Comparison of ENCODE assay signal across 9 cellular contexts in the genomic region with DNA sequence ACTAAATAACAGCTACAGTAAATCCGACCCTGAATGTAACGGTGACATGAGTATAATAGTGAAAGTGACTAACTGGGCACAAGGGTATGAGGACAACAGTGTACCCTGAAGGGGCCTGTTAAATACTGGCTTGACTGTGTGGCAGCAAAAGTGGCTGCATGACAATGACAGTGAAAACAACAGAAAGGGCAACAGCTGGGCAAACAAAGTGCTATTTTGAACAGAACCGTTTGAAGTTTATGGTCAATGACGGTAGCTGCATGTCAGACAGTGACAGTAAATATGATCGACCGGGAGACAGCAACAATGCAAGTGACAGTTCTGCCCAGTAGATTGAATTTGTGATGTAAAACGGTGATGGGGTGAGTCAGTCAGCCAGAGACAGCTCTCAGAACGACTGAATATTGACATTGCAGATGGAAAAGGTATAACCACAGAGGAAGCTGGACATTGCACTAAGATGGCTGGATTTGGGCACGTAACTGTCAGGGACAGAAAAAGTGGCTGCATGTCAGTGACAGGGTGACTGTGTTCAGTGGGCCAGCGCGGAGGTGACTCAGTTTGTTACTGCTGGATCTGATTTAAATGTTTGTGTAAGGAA. TPM values are rescaled to one million over a fixed set of nuclear protein-coding genes. Genes with fewer than 3 reads are reported as not detected.
DNase-seq lines count a peak whose midpoint lies in the region; ATAC-seq and TF ChIP-seq lines count a peak whose summit lies in the region.
"Had no signal": no experiment of that assay in that cellular context is flagged by ENCODE, and none has a peak within 500 bp of the region (broad histone marks: within the 10 kb centered on the region; RNA-seq: fewer than 3 reads in every experiment).

No MANE protein-coding gene starts in this region.

- H3K27ac Mint-ChIP-seq in activated naive CD8-positive, alpha-beta T cell: peak overlapping the region; percentile 69
- peak overlapping the region; percentile 79 to 94 for H3K27ac Mint-ChIP-seq in natural killer cell treated with Interleukin-12 subunit alpha and Interleukin-12 subunit beta and Interleukin-15 and Interleukin-18, amount 100 ng/mL, for 72 hours

- peaks cover 5% of the 10 kb centered on the region for H3K36me3 Mint-ChIP-seq in activated naive CD8-positive, alpha-beta T cell
- H3K36me3 Mint-ChIP-seq in natural killer cell treated with Interleukin-12 subunit alpha and Interleukin-12 subunit beta and Interleukin-15 and Interleukin-18, amount 100 ng/mL, for 72 hours: no peaks in the 10 kb centered on the region

- H3K4me3 Mint-ChIP-seq in activated naive CD8-positive, alpha-beta T cell: peak overlapping the region; percentile 96
- peak overlapping the region; percentile 97 for H3K4me3 Mint-ChIP-seq in natural killer cell treated with Interleukin-12 subunit alpha and Interleukin-12 subunit beta and Interleukin-15 and Interleukin-18, amount 100 ng/mL, for 72 hours

- peaks cover 35% of the 10 kb centered on the region for H3K4me1 Mint-ChIP-seq in activated naive CD8-positive, alpha-beta T cell (ENCODE audit: low read depth)
- peaks cover 21 to 27% of the 10 kb centered on the region in 2 donors for H3K4me1 Mint-ChIP-seq in natural killer cell treated with Interleukin-12 subunit alpha and Interleukin-12 subunit beta and Interleukin-15 and Interleukin-18, amount 100 ng/mL, for 72 hours (ENCODE audit: low read depth in 2 of 2)

- H3K27ac ChIP-seq in thyroid gland: no peak overlapping the region

- H3K9me3 Mint-ChIP-seq in activated naive CD8-positive, alpha-beta T cell (ENCODE audit: low read depth): no peaks in the 10 kb centered on the region
- H3K9me3 Mint-ChIP-seq in natural killer cell treated with Interleukin-12 subunit alpha and Interleukin-12 subunit beta and Interleukin-15 and Interleukin-18, amount 100 ng/mL, for 72 hours: no peaks in the 10 kb centered on the region

- H3K4me3 ChIP-seq in thyroid gland (replicated peaks in 1 of 3): no peak overlapping the region

- intact Hi-C loops in thyroid gland (cut with DNase I): no loop called here

- no peaks in the 10 kb centered on the region for H3K9me3 ChIP-seq in thyroid gland
- H3K9me3 ChIP-seq: spleen had no signal

- peaks cover 5 to 17% of the 10 kb centered on the region in 2 donors for H3K4me1 ChIP-seq in thyroid gland

- no peak for TF ChIP-seq CTCF in thyroid gland (IDR thresholded peaks at IDR 0.05)

- H3K27me3 ChIP-seq in thyroid gland: no peaks in the 10 kb centered on the region

- WGBS in thyroid gland, 2 donors: 82 to 83% methylated on average over 11 of the region's 11 CpGs

- ATAC-seq in natural killer cell treated with Interleukin-12 subunit alpha and Interleukin-12 subunit beta and Interleukin-15 and Interleukin-18, amount 100 ng/mL, for 72 hours: no peak
- ATAC-seq in HG02588 (IDR thresholded peaks at IDR 0.05; ENCODE audit: unreplicated experiment): no peak

- DNase-seq in DMS153 treated with DMSO at 0.1 percent for 48 hours (lab: John Stamatoyannopoulos, UW; ENCODE audit: unreplicated experiment) (peak; percentile 72), NCI-H146 (lab: John Stamatoyannopoulos, UW) (peak; percentile 84), thyroid gland (no peak), NCI-H1436 treated with DMSO at 0.1 percent for 48 hours (lab: John Stamatoyannopoulos, UW) (no peak), NCI-H82 (lab: John Stamatoyannopoulos, UW) (no peak)
- no peak for DNase-seq in natural killer cell treated with Interleukin-12 subunit alpha and Interleukin-12 subunit beta and Interleukin-15 and Interleukin-18, amount 100 ng/mL, for 72 hours (ENCODE audit: low spot score)

- TF ChIP-seq POLR2A in thyroid gland (IDR thresholded peaks at IDR 0.05): no peak

- no peaks in the 10 kb centered on the region for H3K27me3 Mint-ChIP-seq in activated naive CD8-positive, alpha-beta T cell
- H3K27me3 Mint-ChIP-seq in natural killer cell treated with Interleukin-12 subunit alpha and Interleukin-12 subunit beta and Interleukin-15 and Interleukin-18, amount 100 ng/mL, for 72 hours: peaks cover 0 to 8% of the 10 kb centered on the region in 2 donors

- H3K36me3 ChIP-seq in thyroid gland: no peaks in the 10 kb centered on the region
- H3K36me3 ChIP-seq: spleen had no signal

RNA-seq across cellular contexts. Expression of a gene that starts 1.1 kb away (rescaled TPM):
- 10 to 100 TPM; 26.3 to 33.9 TPM for total RNA-seq in natural killer cell treated with Interleukin-12 subunit alpha and Interleukin-12 subunit beta and Interleukin-15 and Interleukin-18, amount 100 ng/mL, for 72 hours
- 10 to 100 TPM; 18.7 to 30.1 (median 23.8) TPM for total RNA-seq in thyroid gland

Comparison
In these comparisons a context has a peak if more than half of its experiments do, and no peak if none do; other contexts are left out.
1. DNase-seq: peak in DMS153 treated with DMSO at 0.1 percent for 48 hours (single experiment) and NCI-H146 (single experiment); none in natural killer cell treated with Interleukin-12 subunit alpha and Interleukin-12 subunit beta and Interleukin-15 and Interleukin-18, amount 100 ng/mL, for 72 hours (single experiment), thyroid gland (0 of 2), NCI-H1436 treated with DMSO at 0.1 percent for 48 hours (single experiment) and NCI-H82 (single experiment).